In genomic region chr4:151676301-151676700, GRCh38 we compare ENCODE assay signal across 11 cellular contexts.
A peak's percentile ranks its signal among the peaks of the same experiment; 100 is the strongest.
DNase-seq lines count a peak whose midpoint lies in the region; ATAC-seq and TF ChIP-seq lines count a peak whose summit lies in the region.
"Had no signal": no experiment of that assay in that cellular context is flagged by ENCODE, and none has a peak within 500 bp of the region (broad histone marks: within the 10 kb centered on the region; RNA-seq: fewer than 3 reads in every experiment).

No MANE protein-coding gene starts in this region.

- H2BK5ac ChIP-seq in IMR-90 (ENCODE audit: low read depth, low read length, poor library complexity, severe bottlenecking), result no peak overlapping the region

- no peak overlapping the region for H4K91ac ChIP-seq in IMR-90 (ENCODE audit: insufficient read depth, low read depth, low read length)

- no peaks in the 10 kb centered on the region for H3K9me3 ChIP-seq in IMR-90 (ENCODE audit: control insufficient read depth, insufficient read depth, low read length)

- 40% methylated on average over 1 of the region's 11 CpGs; no CpG with 5 or more reads in 1 of the 2 experiments for WGBS in IMR-90 (ENCODE audit: extremely low coverage in 2 of 2, insufficient read length in 1 of 2), 2 experiments

- ATAC-seq in IMR-90 (ENCODE audit: low read depth) (peak; percentile 75), GM18520 (IDR thresholded peaks at IDR 0.05; ENCODE audit: unreplicated experiment) (no peak), HG03175 (IDR thresholded peaks at IDR 0.05; ENCODE audit: unreplicated experiment) (no peak)
- ATAC-seq: CD8-positive, alpha-beta T cell had no signal

- H3K9me1 ChIP-seq in IMR-90 (ENCODE audit: insufficient read depth, low read length), result no peaks in the 10 kb centered on the region; the same call in 1 of the 2 replicates

- no peaks in the 10 kb centered on the region for H4K20me1 ChIP-seq in IMR-90 (ENCODE audit: insufficient read depth, low read length)

- H4K5ac ChIP-seq in IMR-90 (ENCODE audit: low read depth, low read length), result no peak overlapping the region

- H3K4ac ChIP-seq in IMR-90 (ENCODE audit: low read depth, low read length), result no peak overlapping the region

- no peaks in the 10 kb centered on the region for H3K79me1 ChIP-seq in IMR-90 (ENCODE audit: low read depth in 1 of 2, low read length in 2 of 2)

- no peak overlapping the region; the same call in 1 of the 2 replicates for H3K4me2 ChIP-seq in IMR-90 (ENCODE audit: low read depth, low read length)

- H2BK120ac ChIP-seq in IMR-90 (ENCODE audit: low read depth, low read length), result no peak overlapping the region

- H2AFZ ChIP-seq in IMR-90 (replicated peaks; ENCODE audit: low read length, poor library complexity), result no peak overlapping the region

- in situ Hi-C loops in IMR-90 (cut with MboI; ENCODE audit: low sequenced_read_pairs), result no loop called here

- POLR2A ChIA-PET in IMR-90 (lab: Charles Lee; ENCODE audit: unreplicated experiment), result interaction anchor here (1.0 kb wide), 1 partner anchor 11 kb away, joined by 4 read pairs; no protein-coding TSS in a partner anchor

- no peak overlapping the region for H2BK20ac ChIP-seq in IMR-90 (ENCODE audit: low read depth, low read length)

- no peak overlapping the region for H3K23ac ChIP-seq in IMR-90 (ENCODE audit: low read depth, low read length)

- H3K4me1 ChIP-seq in IMR-90 (ENCODE audit: control insufficient read depth, insufficient read depth, low read length), result peaks cover 4% of the 10 kb centered on the region; the same call in 1 of the 2 replicates

- H3K36me3 ChIP-seq in IMR-90 (ENCODE audit: control insufficient read depth, insufficient read depth, low read length), result no peaks in the 10 kb centered on the region

- DNase-seq in AG09309 (ENCODE audit: low read depth) (peak; percentile 39), IMR-90 (peak; percentile 94), astrocyte of the hippocampus (ENCODE audit: low read depth, low spot score) (peak; percentile 87), kidney glomerular epithelial cell (lab: John Stamatoyannopoulos, UW) (peak; percentile 77), NCI-H187 treated with DMSO at 0.1 percent for 48 hours (lab: John Stamatoyannopoulos, UW) (no peak), HT-29 (ENCODE audit: low spot score) (no peak)
- DNase-seq: activated T-cell treated with anti-CD3 and anti-CD28 coated beads, Interleukin-2, amount 50 U/mL, for 48 hours; CD8-positive, alpha-beta T cell; stimulated activated naive CD8-positive, alpha-beta T cell treated with anti-CD3 and anti-CD28 coated beads, Interleukin-15, amount 100 ng/mL, for 72 hours had no signal

- CTCF ChIA-PET in IMR-90 (lab: Yijun Ruan, JAX), result no interaction called here

- TF ChIP-seq CTCF in AG09309 (IDR thresholded peaks at IDR 0.05; ENCODE audit: control insufficient read depth, insufficient read depth, low read depth, low read length, missing control alignments) (no peak), IMR-90 (conservative IDR thresholded peaks at IDR 0.05; ENCODE audit: low read depth, low read length) (no peak)

- H3K56ac ChIP-seq in IMR-90 (ENCODE audit: extremely low read depth, insufficient read depth, low read length), result no peak overlapping the region

- H2AK5ac ChIP-seq in IMR-90 (ENCODE audit: low read depth, low read length), result no peak overlapping the region

- H3K14ac ChIP-seq in IMR-90 (replicated peaks; ENCODE audit: low read depth, low read length), result no peak overlapping the region

- no peak for TF ChIP-seq POLR2A in IMR-90 (IDR thresholded peaks at IDR 0.05; ENCODE audit: low read depth, low read length)

- no peak overlapping the region for H3K27ac ChIP-seq in IMR-90 (ENCODE audit: insufficient read depth, low read length)

- H3K18ac ChIP-seq in IMR-90 (ENCODE audit: low read depth, low read length), result no peak overlapping the region

- no peaks in the 10 kb centered on the region for H3K27me3 ChIP-seq in IMR-90 (ENCODE audit: control insufficient read depth, insufficient read depth, low read length)

- no peak overlapping the region for H3K9ac ChIP-seq in IMR-90 (ENCODE audit: low read depth, low read length)

- no peak for TF ChIP-seq RAD21 in IMR-90 (IDR thresholded peaks at IDR 0.05; ENCODE audit: low read length)

- no TSS peak for BruUV-seq in IMR-90 (replicated peaks; lab: Mats Ljungman, UMichigan)

- dilution Hi-C loops in IMR-90 (cut with HindIII; ENCODE audit: low sequenced_read_pairs, unreplicated experiment), result no loop called here

- intact Hi-C loops in IMR-90 (cut with micrococcal nuclease), result no loop called here

- H3K4me3 ChIP-seq in AG09309 (ENCODE audit: control insufficient read depth, low read depth, low read length) (no peak overlapping the region), IMR-90 (ENCODE audit: insufficient read depth, low read depth, low read length) (no peak overlapping the region)

- no peak overlapping the region for H2BK15ac ChIP-seq in IMR-90 (ENCODE audit: low read depth, low read length)

- no peak overlapping the region for H2AK9ac ChIP-seq in IMR-90 (replicated peaks; ENCODE audit: low read depth, low read length, poor library complexity)

- H4K8ac ChIP-seq in IMR-90 (ENCODE audit: low read depth in 2 of 2, low read length in 2 of 2), result no peak overlapping the region

TF ChIP-seq in IMR-90, 13 proteins besides CTCF, POLR2A, EP300 and RAD21:
- TF ChIP-seq BHLHE40 (IDR thresholded peaks at IDR 0.05; ENCODE audit: low read depth, low read length) (no peak), SMC3 (IDR thresholded peaks at IDR 0.05; ENCODE audit: low read depth, low read length) (no peak), FOS (IDR thresholded peaks at IDR 0.05; ENCODE audit: low read depth, low read length) (peak; percentile 79), NFE2L2 (IDR thresholded peaks at IDR 0.05; ENCODE audit: low read depth, low read length) (no peak), ELK1 (IDR thresholded peaks at IDR 0.05; ENCODE audit: borderline replicate concordance, low read depth, low read length) (no peak), CEBPB (IDR thresholded peaks at IDR 0.05; ENCODE audit: low read depth, low read length) (no peak)

Comparison
In these comparisons a context has a peak if more than half of its experiments do, and no peak if none do; other contexts are left out.
1. DNase-seq: peak in AG09309 (single experiment), IMR-90 (single experiment), astrocyte of the hippocampus (single experiment) and kidney glomerular epithelial cell (single experiment); none in NCI-H187 treated with DMSO at 0.1 percent for 48 hours (single experiment) and HT-29 (single experiment).